Comparison of ENCODE assay signal across 8 cellular contexts in the genomic region with DNA sequence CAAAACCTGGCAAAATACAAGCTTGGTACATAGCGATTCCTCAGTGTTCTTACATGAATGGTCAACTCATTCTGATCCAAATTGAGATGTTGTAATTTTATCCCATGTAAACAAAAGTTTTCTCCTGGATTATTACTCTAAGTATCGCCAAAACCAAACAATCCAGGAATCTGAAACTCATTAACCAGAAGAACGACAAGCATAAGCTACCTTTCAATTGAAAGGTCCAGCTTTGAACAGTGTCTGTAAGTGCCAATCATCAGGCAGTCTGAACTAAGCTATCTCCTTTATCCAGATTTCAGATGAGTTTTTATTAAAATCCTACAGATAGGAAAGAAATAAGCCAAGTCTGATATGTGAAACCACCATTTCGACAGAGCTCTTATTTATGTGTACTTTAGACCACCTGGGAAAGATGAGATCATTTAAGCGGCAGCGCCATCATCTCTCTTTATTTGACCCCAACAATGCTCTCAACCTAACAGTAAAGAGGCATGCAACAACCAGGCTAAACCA. TPM values are rescaled to one million over a fixed set of nuclear protein-coding genes. Genes with fewer than 3 reads are reported as not detected.
DNase-seq lines count a peak whose midpoint lies in the region; ATAC-seq and TF ChIP-seq lines count a peak whose summit lies in the region.

No MANE protein-coding gene starts in this region.

- DNase-seq in Caki2 (ENCODE audit: low read depth) (peak; percentile 0), NB4 (ENCODE audit: low read depth) (no peak), NCI-H82 treated with DMSO at 0.1 percent for 48 hours (lab: John Stamatoyannopoulos, UW; ENCODE audit: unreplicated experiment) (no peak), HK-2 (ENCODE audit: unreplicated experiment) (no peak)

- H2AFZ ChIP-seq in neuron (ENCODE audit: low read depth, low read length), result no peak overlapping the region

- ATAC-seq in HG03025 (IDR thresholded peaks at IDR 0.05; ENCODE audit: low FRiP score, unreplicated experiment) (no peak), GM19035 (IDR thresholded peaks at IDR 0.05; ENCODE audit: unreplicated experiment) (no peak)

- H3K9ac ChIP-seq in duodenal mucosa (ENCODE audit: low read depth in 1 of 2, low read length in 2 of 2), result peak overlapping the region; percentile 88 to 97

- H3K4me3 ChIP-seq in NB4 (ENCODE audit: low read depth, low read length) (peak overlapping the region; percentile 80), duodenal mucosa (ENCODE audit: low read depth in 1 of 2, low read length in 2 of 2) (peak overlapping the region; percentile 80 to 97), neuron (ENCODE audit: low read length) (peak overlapping the region; percentile 95)

- H3K9me3 ChIP-seq in duodenal mucosa (ENCODE audit: control insufficient read depth in 1 of 2, low read length in 2 of 2), result no peaks in the 10 kb centered on the region
- no peaks in the 10 kb centered on the region for H3K9me3 ChIP-seq in neuron (ENCODE audit: low read length)

- no peak for TF ChIP-seq POLR2A in NB4 (IDR thresholded peaks at IDR 0.05; ENCODE audit: extremely low read depth, insufficient read length)

- H3K27ac ChIP-seq in duodenal mucosa (ENCODE audit: low read depth, low read length), result no peak overlapping the region

- H3K4me1 ChIP-seq in duodenal mucosa (ENCODE audit: control insufficient read depth in 1 of 2, insufficient read depth in 2 of 2, low read length in 2 of 2) (peaks cover 39 to 44% of the 10 kb centered on the region in 2 donors), neuron (ENCODE audit: insufficient read depth, low read length) (peaks cover 21% of the 10 kb centered on the region)

- in situ Hi-C loops in Caki2 (cut with HindIII; ENCODE audit: low pct_unique_long_range_greater_than_20kb, low sequenced_read_pairs), result no loop called here

- no peak for TF ChIP-seq CTCF in NB4 (IDR thresholded peaks at IDR 0.05; ENCODE audit: low read depth, low read length)

- H3K36me3 ChIP-seq in duodenal mucosa (ENCODE audit: control insufficient read depth in 1 of 2, insufficient read depth in 2 of 2, low read length in 2 of 2) (no peaks in the 10 kb centered on the region), neuron (ENCODE audit: insufficient read depth, low read length) (peaks cover 14% of the 10 kb centered on the region)

- H3K27me3 ChIP-seq in duodenal mucosa (ENCODE audit: control insufficient read depth in 1 of 2, insufficient read depth in 2 of 2, low read length in 2 of 2), result no peaks in the 10 kb centered on the region
- no peaks in the 10 kb centered on the region for H3K27me3 ChIP-seq in neuron (ENCODE audit: insufficient read depth, low read length)

RNA-seq across cellular contexts. Expression of a gene that starts 2.3 kb away (rescaled TPM):
- total RNA-seq in Caki2 (2014; rRNA removed; shearing (Covaris generic); ENCODE audit: low replicate concordance), result 21.6 and 30.8 TPM in 2 replicates
